Comparison of ENCODE assay signal across 1 cellular context in genomic region chr14:101628471-101628966, GRCh38.
TF ChIP-seq lines count a peak whose summit lies in the region.

No MANE protein-coding gene starts in this region.

TF ChIP-seq in HepG2, 621 proteins besides CTCF, POLR2A, EP300 and RAD21 (continued from another document and continues in another):
- TF ChIP-seq FOSL2 (CRISPR knock-in tag; IDR thresholded peaks at IDR 0.05) (peak; percentile 31; the same call in 1 of the 2 replicates), NCOR1 (IDR thresholded peaks at IDR 0.05; ENCODE audit: borderline replicate concordance, low read length) (no peak), NR2F6 (IDR thresholded peaks at IDR 0.05) (no peak), NR2F6 (CRISPR knock-in tag; IDR thresholded peaks at IDR 0.05) (no peak), GRHL1 (CRISPR knock-in tag; conservative IDR thresholded peaks at IDR 0.05) (no peak), GLMP (CRISPR knock-in tag; IDR thresholded peaks at IDR 0.05; ENCODE audit: borderline replicate concordance) (no peak), WIZ (CRISPR knock-in tag; IDR thresholded peaks at IDR 0.05) (no peak), ZSCAN22 (CRISPR knock-in tag; IDR thresholded peaks at IDR 0.05) (no peak), CCDC6 (CRISPR knock-in tag; IDR thresholded peaks at IDR 0.05) (no peak), GABPB1 (CRISPR knock-in tag; IDR thresholded peaks at IDR 0.05) (peak; percentile 57; the same call in 1 of the 2 replicates), ZNF891 (CRISPR knock-in tag; IDR thresholded peaks at IDR 0.05) (0 out of 2 replicates have a peak, but pooled peaks have one; percentile 8), ZNF510 (CRISPR knock-in tag; IDR thresholded peaks at IDR 0.05; ENCODE audit: low read depth) (no peak), ZNF687 (CRISPR knock-in tag; IDR thresholded peaks at IDR 0.05) (peak; percentile 63), ZNF7 (CRISPR knock-in tag; IDR thresholded peaks at IDR 0.05) (no peak), ZNF704 (CRISPR knock-in tag; IDR thresholded peaks at IDR 0.05; ENCODE audit: borderline replicate concordance) (no peak), ZBTB25 (CRISPR knock-in tag; IDR thresholded peaks at IDR 0.05) (no peak), MLX (CRISPR knock-in tag; IDR thresholded peaks at IDR 0.05) (no peak), TARDBP (CRISPR knock-in tag; IDR thresholded peaks at IDR 0.05) (no peak), ZGPAT (CRISPR knock-in tag; IDR thresholded peaks at IDR 0.05) (peak; percentile 69; the same call in 1 of the 2 replicates), SP2 (CRISPR knock-in tag; IDR thresholded peaks at IDR 0.05) (peak; percentile 30; the same call in 1 of the 2 replicates), PAX8 (CRISPR knock-in tag; IDR thresholded peaks at IDR 0.05; ENCODE audit: borderline replicate concordance) (no peak), ZNF883 (CRISPR knock-in tag; IDR thresholded peaks at IDR 0.05; ENCODE audit: not compliant biosample characterization) (peak; percentile 37), MXD1 (CRISPR knock-in tag; IDR thresholded peaks at IDR 0.05) (no peak), ZBTB40 (IDR thresholded peaks at IDR 0.05) (no peak), ZBTB40 (CRISPR knock-in tag; IDR thresholded peaks at IDR 0.05) (no peak), ETS1 (CRISPR knock-in tag; IDR thresholded peaks at IDR 0.05) (no peak), NFATC3 (CRISPR knock-in tag; IDR thresholded peaks at IDR 0.05) (no peak), ZKSCAN8 (CRISPR knock-in tag; IDR thresholded peaks at IDR 0.05; ENCODE audit: borderline replicate concordance) (no peak), EHMT2 (IDR thresholded peaks at IDR 0.05; ENCODE audit: borderline replicate concordance, low read depth, low read length) (no peak), SKI (IDR thresholded peaks at IDR 0.05; ENCODE audit: partially characterized antibody) (peak; percentile 12), ATF2 (CRISPR knock-in tag; IDR thresholded peaks at IDR 0.05) (no peak), SETDB1 (CRISPR knock-in tag; IDR thresholded peaks at IDR 0.05; ENCODE audit: borderline replicate concordance) (no peak)
